15 cellular contexts compared by ENCODE assay signal in genomic region chr21:43274946-43275310, GRCh38.
"Had no signal": no experiment of that assay in that cellular context is flagged by ENCODE, and none has a peak within 500 bp of the region (broad histone marks: within the 10 kb centered on the region; RNA-seq: fewer than 3 reads in every experiment).

No MANE protein-coding gene starts in this region.

- H3K4me3 ChIP-seq: mucosa of descending colon, tibial artery had no signal

- H3K36me3 ChIP-seq: brain microvascular endothelial cell, tibial artery had no signal

- ATAC-seq: mucosa of descending colon had no signal

- H3K9me3 ChIP-seq: mucosa of descending colon, tibial artery had no signal

- DNase-seq: activated CD4-positive, alpha-beta T cell treated with anti-CD3 and anti-CD28 coated beads for 1 hour; activated CD4-positive, alpha-beta T cell treated with anti-CD3 and anti-CD28 coated beads, Interleukin-2, amount 50 U/mL, for 1 hour; activated gamma-delta T cell treated with Interleukin-2 at 50 U/mL for 16 hours; brain microvascular endothelial cell; dermis blood vessel endothelial cell; effector CD8-positive, alpha-beta T cell; erythroblast; foreskin fibroblast; kidney glomerular epithelial cell; mesendoderm; retina; stimulated activated CD4-positive, alpha-beta T cell treated with anti-CD3 and anti-CD28 coated beads, Interleukin-12 subunit alpha, Interleukin-12 subunit beta, amount 100 ng/mL, for 4 hours; stimulated activated CD4-positive, alpha-beta T cell treated with anti-CD3 and anti-CD28 coated beads, Interleukin-4, amount 100 ng/mL, for 4 hours; tibial artery had no signal

- H3K4me1 ChIP-seq: tibial artery had no signal

- H3K27ac ChIP-seq: brain microvascular endothelial cell, tibial artery had no signal
